In the genomic region with DNA sequence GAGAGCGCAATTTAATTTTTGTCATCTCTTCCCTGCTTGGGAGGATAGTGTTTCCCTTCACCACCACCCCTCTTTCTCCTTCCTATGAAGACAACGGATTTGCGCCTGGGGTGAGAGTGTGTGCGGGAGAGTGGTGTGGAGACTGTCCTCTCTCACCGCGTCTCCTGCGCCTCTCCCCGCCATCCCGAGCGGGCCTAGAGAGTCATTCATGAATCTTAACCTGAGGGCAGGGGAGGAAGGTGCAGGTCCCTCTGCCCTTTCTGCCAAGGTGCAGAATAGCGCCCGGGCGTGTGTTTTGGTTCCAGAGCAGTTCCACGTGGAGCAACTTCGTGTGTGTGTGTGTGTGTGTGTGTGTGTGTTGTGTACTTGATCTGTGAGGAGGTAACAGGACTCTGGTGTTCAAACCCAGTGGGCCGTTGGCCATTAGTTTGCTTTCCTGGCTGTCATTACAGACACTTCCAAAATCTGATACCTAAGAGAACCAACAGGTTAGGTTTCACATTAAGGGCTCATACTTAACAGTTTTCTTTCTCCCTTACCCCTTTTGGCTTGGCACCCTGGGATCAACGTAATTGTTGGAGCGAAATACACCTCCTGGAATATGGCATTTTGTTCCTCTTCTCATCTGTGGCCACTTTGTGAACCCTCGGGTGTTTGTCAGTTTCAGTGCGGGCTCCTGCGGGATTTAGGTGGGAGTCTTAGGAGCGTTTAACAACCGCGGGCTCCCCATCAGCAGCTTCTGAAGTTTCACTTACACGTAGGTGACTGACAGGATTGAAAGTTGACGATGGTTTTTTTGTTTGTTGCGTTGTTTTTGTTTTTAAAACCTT, we compare ENCODE assay signal across 9 cellular contexts. TPM values are rescaled to one million over a fixed set of nuclear protein-coding genes. Genes with fewer than 3 reads are reported as not detected.
DNase-seq lines count a peak whose midpoint lies in the region; ATAC-seq, FAIRE-seq and TF ChIP-seq lines count a peak whose summit lies in the region.
"Had no signal": no experiment of that assay in that cellular context is flagged by ENCODE, and none has a peak within 500 bp of the region (broad histone marks: within the 10 kb centered on the region; RNA-seq: fewer than 3 reads in every experiment).

No MANE protein-coding gene starts in this region.

- H3K36me3 Mint-ChIP-seq in T-helper 2 cell treated with Interferon-gamma antibody and Interleukin-4, amounts not matched to agents 5 μg/mL and 100 μg/mL, for 36 hours (ENCODE audit: low read depth), result no peaks in the 10 kb centered on the region

- TF ChIP-seq CTCF in ascending aorta (IDR thresholded peaks at IDR 0.05) (no peak), kidney (IDR thresholded peaks at IDR 0.05; ENCODE audit: borderline replicate concordance, extremely low read depth, insufficient read depth) (no peak), thyroid gland (IDR thresholded peaks at IDR 0.05) (no peak), GM13976 (IDR thresholded peaks at IDR 0.05; ENCODE audit: borderline replicate concordance, control extremely low read depth, extremely low read depth, insufficient read depth, missing control alignments) (no peak)

- no peak for FAIRE-seq in kidney (lab: Jason Lieb, UNC)

- peak overlapping the region; percentile 10 for H3K27ac Mint-ChIP-seq in T-helper 2 cell treated with Interferon-gamma antibody and Interleukin-4, amounts not matched to agents 5 μg/mL and 100 μg/mL, for 36 hours

- WGBS in thyroid gland, 2 donors, result 14% methylated on average over 25 to 27 of the region's 27 CpGs

- H3K9me3 ChIP-seq in ascending aorta (no peaks in the 10 kb centered on the region), kidney (ENCODE audit: control insufficient read depth in 1 of 2, low read length in 2 of 2) (no peaks in the 10 kb centered on the region), thyroid gland (no peaks in the 10 kb centered on the region)

- no peak overlapping the region for H3K9ac ChIP-seq in kidney (ENCODE audit: low read length in 2 of 2)

- H3K36me3 ChIP-seq in ascending aorta (no peaks in the 10 kb centered on the region), kidney (ENCODE audit: control insufficient read depth in 1 of 2, insufficient read depth in 2 of 2, low read length in 2 of 2) (no peaks in the 10 kb centered on the region), thyroid gland (no peaks in the 10 kb centered on the region)

- TF ChIP-seq POLR2A in thyroid gland (IDR thresholded peaks at IDR 0.05), result no peak

- DNase-seq in T-helper 2 cell treated with Interferon-gamma antibody and Interleukin-4, amounts not matched to agents 5 μg/mL and 100 μg/mL, for 36 hours (ENCODE audit: low spot score), result no peak
- DNase-seq in T-helper 2 cell, result no peak
- DNase-seq in ascending aorta (ENCODE audit: low spot score in 2 of 2), result no peak
- peak; percentile 61 for DNase-seq in kidney
- peak; percentile 5 to 12 for DNase-seq in thyroid gland
- no peak for DNase-seq in UCSD-AML1 (lab: John Stamatoyannopoulos, UW; ENCODE audit: unreplicated experiment)
- DNase-seq in GM13976 (ENCODE audit: low spot score), result no peak

- in situ Hi-C loops in GM13976 (cut with MboI; ENCODE audit: low sequenced_read_pairs, unreplicated experiment), result no loop called here

- H3K4me1 ChIP-seq in ascending aorta (peaks cover 0 to 11% of the 10 kb centered on the region in 2 donors), kidney (ENCODE audit: control insufficient read depth in 1 of 2, insufficient read depth in 1 of 2, low read depth in 1 of 2, low read length in 2 of 2) (no peaks in the 10 kb centered on the region), thyroid gland (peaks cover 3 to 26% of the 10 kb centered on the region in 2 donors)

- intact Hi-C loops in ascending aorta (cut with DNase I), result loop anchor here (5.0 kb wide), 1 partner anchor 269 kb away; no protein-coding TSS in a partner anchor
- intact Hi-C loops in kidney (cut with DNase I), result no loop called here
- intact Hi-C loops in thyroid gland (cut with DNase I), result no loop called here

- no peak overlapping the region for H3K4me3 Mint-ChIP-seq in T-helper 2 cell treated with Interferon-gamma antibody and Interleukin-4, amounts not matched to agents 5 μg/mL and 100 μg/mL, for 36 hours

- ATAC-seq in GM21526 (IDR thresholded peaks at IDR 0.05; ENCODE audit: low FRiP score, unreplicated experiment), result no peak
- ATAC-seq: left lobe of liver had no signal

- H3K9me3 Mint-ChIP-seq in T-helper 2 cell treated with Interferon-gamma antibody and Interleukin-4, amounts not matched to agents 5 μg/mL and 100 μg/mL, for 36 hours, result no peaks in the 10 kb centered on the region

- H3K27me3 ChIP-seq in ascending aorta (no peaks in the 10 kb centered on the region), thyroid gland (peaks cover 35% of the 10 kb centered on the region)

- H3K27me3 Mint-ChIP-seq in T-helper 2 cell treated with Interferon-gamma antibody and Interleukin-4, amounts not matched to agents 5 μg/mL and 100 μg/mL, for 36 hours (ENCODE audit: low read depth), result peaks cover 69% of the 10 kb centered on the region

- H3K4me1 Mint-ChIP-seq in T-helper 2 cell treated with Interferon-gamma antibody and Interleukin-4, amounts not matched to agents 5 μg/mL and 100 μg/mL, for 36 hours (ENCODE audit: low read depth), result peaks cover 3% of the 10 kb centered on the region

- H3K4me3 ChIP-seq in ascending aorta, result peak overlapping the region; percentile 37 to 58
- H3K4me3 ChIP-seq in kidney (ENCODE audit: low read length in 2 of 2), result peak overlapping the region; percentile 47 to 57
- peak overlapping the region in 2 of 3 donors; percentile 30 to 35 for H3K4me3 ChIP-seq in thyroid gland (replicated peaks in 1 of 3)

- H3K27ac ChIP-seq in ascending aorta, result no peak overlapping the region
- H3K27ac ChIP-seq in kidney (ENCODE audit: low read depth in 2 of 2, low read length in 2 of 2), result peak overlapping the region in 1 of 2 donors; percentile 5
- H3K27ac ChIP-seq in thyroid gland, result no peak overlapping the region

RNA-seq across cellular contexts. Expression of a gene that starts 1.8 kb away (rescaled TPM):
- 6.2 TPM for total RNA-seq in ascending aorta
- total RNA-seq in kidney, result 5.0 TPM
- polyA plus RNA-seq in kidney (ENCODE audit: insufficient read depth, low read depth, low replicate concordance), result 0.99 TPM
- 1 to 10 TPM; 3.3 to 8.2 (median 5.3) TPM for total RNA-seq in thyroid gland
- total RNA-seq: left lobe of liver had no signal

Comparison
In these comparisons a context has a peak if more than half of its experiments do, and no peak if none do; other contexts are left out.
1. DNase-seq: peak in kidney (single experiment) and thyroid gland (2 of 2); none in T-helper 2 cell treated with Interferon-gamma antibody and Interleukin-4, amounts not matched to agents 5 μg/mL and 100 μg/mL, for 36 hours (single experiment), T-helper 2 cell (0 of 5), ascending aorta (0 of 2), UCSD-AML1 (single experiment) and GM13976 (single experiment).
2. Peak in every context shown above with its lines, with median percentiles within 50 percentile points of each other: H3K4me3 ChIP-seq.